In genomic region chr15:67523337-67523736, GRCh38 we compare ENCODE assay signal across 12 cellular contexts. TPM values are rescaled to one million over a fixed set of nuclear protein-coding genes. Genes with fewer than 3 reads are reported as not detected.
DNase-seq lines count a peak whose midpoint lies in the region; ATAC-seq and TF ChIP-seq lines count a peak whose summit lies in the region.
"Had no signal": no experiment of that assay in that cellular context is flagged by ENCODE, and none has a peak within 500 bp of the region (broad histone marks: within the 10 kb centered on the region; RNA-seq: fewer than 3 reads in every experiment).

No MANE protein-coding gene starts in this region.

- H3K9me3 Mint-ChIP-seq in activated CD8-positive, alpha-beta T cell treated with anti-CD3 and anti-CD28 coated beads for 36 hours = no peaks in the 10 kb centered on the region

- H3K27ac Mint-ChIP-seq in activated CD8-positive, alpha-beta T cell treated with anti-CD3 and anti-CD28 coated beads for 36 hours = no peak overlapping the region

- H3K27me3 ChIP-seq in A673 (replicated peaks; ENCODE audit: insufficient read depth, low read depth, low read length, poor library complexity) = no peaks in the 10 kb centered on the region
- no peaks in the 10 kb centered on the region for H3K27me3 ChIP-seq in lower lobe of right lung (ENCODE audit: low read depth)
- H3K27me3 ChIP-seq: stomach had no signal

- ATAC-seq in activated CD8-positive, alpha-beta T cell treated with anti-CD3 and anti-CD28 coated beads for 36 hours = no peak
- no peak for ATAC-seq in lower lobe of right lung
- no peak for ATAC-seq in GM18909 (IDR thresholded peaks at IDR 0.05; ENCODE audit: poor library complexity, unreplicated experiment)
- ATAC-seq in GM18868 (IDR thresholded peaks at IDR 0.05; ENCODE audit: unreplicated experiment) = no peak
- ATAC-seq in HG02852 (IDR thresholded peaks at IDR 0.05; ENCODE audit: unreplicated experiment) = no peak
- no peak for ATAC-seq in HG02798 (IDR thresholded peaks at IDR 0.05; ENCODE audit: poor library complexity, unreplicated experiment)
- ATAC-seq: T-helper 17 cell had no signal

- BruUV-seq in A673 (replicated peaks; lab: Mats Ljungman, UMichigan) = no TSS peak

- peaks cover 3% of the 10 kb centered on the region for H3K36me3 Mint-ChIP-seq in activated CD8-positive, alpha-beta T cell treated with anti-CD3 and anti-CD28 coated beads for 36 hours (ENCODE audit: low read depth)

- CTCF ChIA-PET in A673 (lab: Charles Lee) = no interaction called here
- CTCF ChIA-PET in activated CD8-positive, alpha-beta T cell treated with anti-CD3 and anti-CD28 coated beads for 36 hours (lab: Charles Lee) = no interaction called here

- H3K36me3 ChIP-seq in A673 (ENCODE audit: insufficient read depth, low read length, poor library complexity, severe bottlenecking) = no peaks in the 10 kb centered on the region
- peaks cover 20% of the 10 kb centered on the region for H3K36me3 ChIP-seq in lower lobe of right lung

- no peaks in the 10 kb centered on the region for H3K27me3 Mint-ChIP-seq in activated CD8-positive, alpha-beta T cell treated with anti-CD3 and anti-CD28 coated beads for 36 hours
- H3K27me3 Mint-ChIP-seq: T-helper 17 cell had no signal

- peaks cover 25% of the 10 kb centered on the region for H3K4me1 Mint-ChIP-seq in activated CD8-positive, alpha-beta T cell treated with anti-CD3 and anti-CD28 coated beads for 36 hours (ENCODE audit: low read depth)

- POLR2A ChIA-PET in A673 (lab: Charles Lee; ENCODE audit: low non-redundant PET) = interaction anchor here (1.1 kb wide), 1 partner anchor 16 kb away, joined by 3 read pairs; no protein-coding TSS in a partner anchor
- POLR2A ChIA-PET in activated CD8-positive, alpha-beta T cell treated with anti-CD3 and anti-CD28 coated beads for 36 hours (lab: Charles Lee) = interaction anchor here (0.9 kb wide), 1 partner anchor 12 kb away, joined by 4 read pairs; no protein-coding TSS in a partner anchor

- TF ChIP-seq CTCF in A673 (conservative IDR thresholded peaks at IDR 0.05; ENCODE audit: low read depth, low read length) (no peak), GM12865 (IDR thresholded peaks at IDR 0.05; ENCODE audit: insufficient read depth, low read depth, low read length, missing control alignments) (no peak), lower lobe of right lung (IDR thresholded peaks at IDR 0.05) (no peak)
- no peak for TF ChIP-seq CTCF in activated CD8-positive, alpha-beta T cell treated with anti-CD3 and anti-CD28 coated beads for 36 hours (IDR thresholded peaks at IDR 0.05)

- intact Hi-C loops in A673 (cut with micrococcal nuclease; ENCODE audit: unreplicated experiment) (no loop called here), lower lobe of right lung (cut with DNase I) (no loop called here)
- intact Hi-C loops in activated CD8-positive, alpha-beta T cell treated with anti-CD3 and anti-CD28 coated beads for 36 hours (cut with micrococcal nuclease) = loop anchor here (10.0 kb wide), 1 partner anchor 311 kb away; no protein-coding TSS in a partner anchor

- DNase-seq in A673 (ENCODE audit: low spot score) = no peak
- DNase-seq in GM12865 (ENCODE audit: low read depth) = no peak
- no peak for DNase-seq in activated CD8-positive, alpha-beta T cell treated with anti-CD3 and anti-CD28 coated beads for 36 hours
- no peak for DNase-seq in lower lobe of right lung
- DNase-seq: midbrain, NCI-H526, stomach, T-helper 17 cell had no signal

- peaks cover 21% of the 10 kb centered on the region for H3K4me1 ChIP-seq in A673 (ENCODE audit: insufficient read depth, low read length, poor library complexity, severe bottlenecking)
- peaks cover 35% of the 10 kb centered on the region for H3K4me1 ChIP-seq in lower lobe of right lung

- H3K4me3 ChIP-seq in A673 (ENCODE audit: low read depth, low read length, poor library complexity, severe bottlenecking) (peak overlapping the region; percentile 58), GM12865 (ENCODE audit: low read depth, low read length) (peak overlapping the region; percentile 88), lower lobe of right lung (peak overlapping the region; percentile 84)

- H3K4me3 Mint-ChIP-seq in activated CD8-positive, alpha-beta T cell treated with anti-CD3 and anti-CD28 coated beads for 36 hours = peak overlapping the region; percentile 96

- H3K9me3 ChIP-seq in A673 (ENCODE audit: low read depth, low read length, poor library complexity, severe bottlenecking) (no peaks in the 10 kb centered on the region), lower lobe of right lung (no peaks in the 10 kb centered on the region)
- H3K9me3 ChIP-seq: stomach had no signal

- H3K27ac ChIP-seq in A673 (ENCODE audit: low read depth, low read length, poor library complexity, severe bottlenecking) = peak overlapping the region; percentile 3
- peak overlapping the region; percentile 98 for H3K27ac ChIP-seq in lower lobe of right lung

RNA-seq across cellular contexts. Expression of gene C15orf61, which starts 2.4 kb away (rescaled TPM):
- total RNA-seq in A673 (2021) (6.0 and 6.3 TPM in 2 replicates), lower lobe of right lung (7.2 TPM)
- total RNA-seq in activated CD8-positive, alpha-beta T cell treated with anti-CD3 and anti-CD28 coated beads for 36 hours = 1 to 10 TPM; 7.5 to 7.8 TPM

RNA-seq across cellular contexts. Expression of gene MAP2K5, which starts 19.2 kb away (rescaled TPM):
- total RNA-seq in A673 (2021) = 52.6 and 62.8 TPM in 2 replicates
- total RNA-seq in activated CD8-positive, alpha-beta T cell treated with anti-CD3 and anti-CD28 coated beads for 36 hours = 10 to 100 TPM; 19.0 to 21.1 TPM
- 25.5 TPM for total RNA-seq in lower lobe of right lung
